In genomic region chr13:44436589-44437337, GRCh38 we compare ENCODE assay signal across 8 cellular contexts.
DNase-seq lines count a peak whose midpoint lies in the region; ATAC-seq and TF ChIP-seq lines count a peak whose summit lies in the region.

No MANE protein-coding gene starts in this region.

- DNase-seq in DND-41 = peak; percentile 84
- peak; percentile 84 for DNase-seq in NB4 (ENCODE audit: low read depth)
- peak; percentile 94 for DNase-seq in SK-MEL-5 (ENCODE audit: low read depth, low spot score)
- DNase-seq in adipocyte (ENCODE audit: low read depth) = peak; percentile 95
- peak; percentile 97 for DNase-seq in glomerular visceral epithelial cell (ENCODE audit: extremely low spot score)
- DNase-seq in neural progenitor cell (ENCODE audit: low spot score) = peak; percentile 97

- H3K4me1 Mint-ChIP-seq in neural progenitor cell = peaks cover 54% of the 10 kb centered on the region

- H3K9ac ChIP-seq in DND-41 (ENCODE audit: low read depth, low read length) = peak overlapping the region; percentile 86
- H3K9ac ChIP-seq in adipocyte (ENCODE audit: low read length) = peak overlapping the region; percentile 91
- peak overlapping the region; percentile 99 for H3K9ac ChIP-seq in neural progenitor cell

- peak overlapping the region; percentile 78 for H3K4me2 ChIP-seq in DND-41 (ENCODE audit: insufficient read depth, low read length)
- peak overlapping the region; percentile 87 for H3K4me2 ChIP-seq in neural progenitor cell

- H4K20me1 ChIP-seq in DND-41 (ENCODE audit: insufficient read depth, low read length) (peaks cover 12% of the 10 kb centered on the region), neural progenitor cell (ENCODE audit: low read depth) (peaks cover 52% of the 10 kb centered on the region)

- WGBS in thymus = under 1% methylated on average over 38 of the region's 38 CpGs

- H3K27me3 Mint-ChIP-seq in neural progenitor cell (ENCODE audit: insufficient read depth, low read depth) = peaks cover 2% of the 10 kb centered on the region

- peaks cover 24% of the 10 kb centered on the region for H3K4me1 ChIP-seq in DND-41 (ENCODE audit: insufficient read depth, low read length)
- peaks cover 25% of the 10 kb centered on the region for H3K4me1 ChIP-seq in adipocyte (ENCODE audit: control insufficient read depth, insufficient read depth, low read length)
- peaks cover 27% of the 10 kb centered on the region for H3K4me1 ChIP-seq in neural progenitor cell
- H3K4me1 ChIP-seq in thymus (ENCODE audit: control insufficient read depth, insufficient read depth, low read length) = peaks cover 10% of the 10 kb centered on the region

- H3K36me3 ChIP-seq in DND-41 (ENCODE audit: insufficient read depth, low read length) (peaks cover 22% of the 10 kb centered on the region), adipocyte (ENCODE audit: control insufficient read depth, insufficient read depth, low read length, severe bottlenecking) (peaks cover 23% of the 10 kb centered on the region), neural progenitor cell (peaks cover 14% of the 10 kb centered on the region), thymus (ENCODE audit: control insufficient read depth, insufficient read depth) (peaks cover 7% of the 10 kb centered on the region)

- peaks cover 55% of the 10 kb centered on the region for H3F3A ChIP-seq in neural progenitor cell (ENCODE audit: low read depth)

- H3K27me3 ChIP-seq in DND-41 (ENCODE audit: insufficient read depth, low read length, poor library complexity) (no peaks in the 10 kb centered on the region), adipocyte (replicated peaks; ENCODE audit: control insufficient read depth, insufficient read depth, low read length) (no peaks in the 10 kb centered on the region), neural progenitor cell (no peaks in the 10 kb centered on the region), thymus (ENCODE audit: control insufficient read depth, insufficient read depth) (no peaks in the 10 kb centered on the region)

- TF ChIP-seq POLR2A in NB4 (IDR thresholded peaks at IDR 0.05; ENCODE audit: extremely low read depth, insufficient read length) = peak; percentile 26

- H3K9me3 ChIP-seq in DND-41 (ENCODE audit: insufficient read depth, low read length, severe bottlenecking) = no peaks in the 10 kb centered on the region
- H3K9me3 ChIP-seq in adipocyte (ENCODE audit: control insufficient read depth, low read length) = no peaks in the 10 kb centered on the region
- H3K9me3 ChIP-seq in neural progenitor cell (ENCODE audit: low read depth) = no peaks in the 10 kb centered on the region
- no peaks in the 10 kb centered on the region for H3K9me3 ChIP-seq in thymus (ENCODE audit: control insufficient read depth)

- H3K4me3 ChIP-seq in DND-41 (ENCODE audit: low read depth in 1 of 2, low read length in 2 of 2) = peak overlapping the region; percentile 49 to 63
- peak overlapping the region; percentile 72 for H3K4me3 ChIP-seq in NB4 (ENCODE audit: low read depth, low read length)
- peak overlapping the region; percentile 86 for H3K4me3 ChIP-seq in adipocyte (ENCODE audit: low read length)
- H3K4me3 ChIP-seq in neural progenitor cell = peak overlapping the region; percentile 84
- H3K4me3 ChIP-seq in thymus (ENCODE audit: low read length) = peak overlapping the region; percentile 89

- ATAC-seq in DND-41 (ENCODE audit: insufficient read depth, low read depth) (peak; percentile 73), GM18517 (IDR thresholded peaks at IDR 0.05; ENCODE audit: unreplicated experiment) (no peak)

- peak overlapping the region; percentile 98 for H3K4me3 Mint-ChIP-seq in neural progenitor cell

- H3K79me2 ChIP-seq in DND-41 (ENCODE audit: insufficient read depth, low read length) (peaks cover 24% of the 10 kb centered on the region), neural progenitor cell (ENCODE audit: low read depth) (peaks cover 73% of the 10 kb centered on the region)

- peak overlapping the region; percentile 99 for H3K27ac Mint-ChIP-seq in neural progenitor cell

- in situ Hi-C loops in SK-MEL-5 (cut with HindIII; ENCODE audit: low pct_unique_long_range_greater_than_20kb, low sequenced_read_pairs) = loop anchor here (25.0 kb wide), 1 partner anchor 399 kb away; no protein-coding TSS in a partner anchor

- H3K9me3 Mint-ChIP-seq in neural progenitor cell = no peaks in the 10 kb centered on the region

- H3K36me3 Mint-ChIP-seq in neural progenitor cell = peaks cover 31% of the 10 kb centered on the region

- H2AFZ ChIP-seq in DND-41 (ENCODE audit: low read depth, low read length) = peak overlapping the region; percentile 63
- H2AFZ ChIP-seq in neural progenitor cell (replicated peaks) = no peak overlapping the region

- H3K27ac ChIP-seq in DND-41 (ENCODE audit: low read length) (peak overlapping the region; percentile 89), neural progenitor cell (peak overlapping the region; percentile 99), thymus (ENCODE audit: low read depth) (peak overlapping the region; percentile 92)

- TF ChIP-seq CTCF in DND-41 (IDR thresholded peaks at IDR 0.05; ENCODE audit: borderline replicate concordance, extremely low read depth, low read length, poor library complexity, severe bottlenecking) (peak; percentile 1), NB4 (IDR thresholded peaks at IDR 0.05; ENCODE audit: low read depth, low read length) (no peak), neural progenitor cell (IDR thresholded peaks at IDR 0.05) (no peak)
